Comparison of ENCODE assay signal across 1 cellular context in the genomic region with DNA sequence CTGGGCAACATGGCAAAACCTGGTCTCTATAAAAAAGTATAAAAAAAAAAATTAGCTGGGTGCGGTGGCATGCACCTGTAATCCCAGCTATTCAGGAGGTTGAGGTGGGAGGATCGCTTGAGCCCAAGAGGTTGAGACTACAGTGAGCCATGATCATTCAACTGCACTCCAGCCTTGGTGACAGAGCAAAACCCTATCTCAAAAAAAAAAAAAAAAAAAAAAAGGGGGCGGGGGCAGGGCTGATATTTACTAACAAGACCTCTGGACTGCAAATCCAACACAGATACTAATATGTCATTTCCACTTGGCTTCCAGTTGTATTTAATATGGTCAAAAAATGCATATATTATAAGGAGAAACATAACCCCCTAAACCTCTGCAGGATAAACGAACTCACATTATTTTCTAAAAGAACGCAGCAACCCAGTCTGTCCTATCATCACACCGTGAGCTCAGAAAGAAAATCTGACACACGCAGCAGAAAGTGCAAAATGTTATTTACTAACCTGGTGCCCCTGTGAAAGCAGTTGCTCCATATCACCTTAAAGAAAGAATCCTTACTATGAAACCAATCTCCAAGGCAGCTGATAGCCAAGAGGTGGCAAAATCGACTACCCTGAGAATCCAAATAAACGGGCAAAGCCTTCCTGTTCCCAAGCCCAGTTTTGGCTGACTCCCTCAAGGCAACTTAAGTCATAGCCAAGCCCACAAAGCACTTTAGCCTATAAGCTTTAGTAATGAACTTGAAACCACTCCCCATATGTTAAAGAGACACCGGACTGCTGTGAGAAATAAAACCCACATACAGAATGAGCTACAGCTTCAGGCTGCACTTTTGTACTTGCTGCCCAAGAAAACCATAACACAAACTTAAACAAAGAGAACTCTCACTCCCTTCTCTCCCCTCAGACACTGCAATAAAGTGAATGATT.
TF ChIP-seq lines count a peak whose summit lies in the region.

No MANE protein-coding gene starts in this region.

TF ChIP-seq in GM23338, 12 proteins besides CTCF, POLR2A, EP300 and RAD21 (continued from another document):
- TF ChIP-seq, protein P1, sequence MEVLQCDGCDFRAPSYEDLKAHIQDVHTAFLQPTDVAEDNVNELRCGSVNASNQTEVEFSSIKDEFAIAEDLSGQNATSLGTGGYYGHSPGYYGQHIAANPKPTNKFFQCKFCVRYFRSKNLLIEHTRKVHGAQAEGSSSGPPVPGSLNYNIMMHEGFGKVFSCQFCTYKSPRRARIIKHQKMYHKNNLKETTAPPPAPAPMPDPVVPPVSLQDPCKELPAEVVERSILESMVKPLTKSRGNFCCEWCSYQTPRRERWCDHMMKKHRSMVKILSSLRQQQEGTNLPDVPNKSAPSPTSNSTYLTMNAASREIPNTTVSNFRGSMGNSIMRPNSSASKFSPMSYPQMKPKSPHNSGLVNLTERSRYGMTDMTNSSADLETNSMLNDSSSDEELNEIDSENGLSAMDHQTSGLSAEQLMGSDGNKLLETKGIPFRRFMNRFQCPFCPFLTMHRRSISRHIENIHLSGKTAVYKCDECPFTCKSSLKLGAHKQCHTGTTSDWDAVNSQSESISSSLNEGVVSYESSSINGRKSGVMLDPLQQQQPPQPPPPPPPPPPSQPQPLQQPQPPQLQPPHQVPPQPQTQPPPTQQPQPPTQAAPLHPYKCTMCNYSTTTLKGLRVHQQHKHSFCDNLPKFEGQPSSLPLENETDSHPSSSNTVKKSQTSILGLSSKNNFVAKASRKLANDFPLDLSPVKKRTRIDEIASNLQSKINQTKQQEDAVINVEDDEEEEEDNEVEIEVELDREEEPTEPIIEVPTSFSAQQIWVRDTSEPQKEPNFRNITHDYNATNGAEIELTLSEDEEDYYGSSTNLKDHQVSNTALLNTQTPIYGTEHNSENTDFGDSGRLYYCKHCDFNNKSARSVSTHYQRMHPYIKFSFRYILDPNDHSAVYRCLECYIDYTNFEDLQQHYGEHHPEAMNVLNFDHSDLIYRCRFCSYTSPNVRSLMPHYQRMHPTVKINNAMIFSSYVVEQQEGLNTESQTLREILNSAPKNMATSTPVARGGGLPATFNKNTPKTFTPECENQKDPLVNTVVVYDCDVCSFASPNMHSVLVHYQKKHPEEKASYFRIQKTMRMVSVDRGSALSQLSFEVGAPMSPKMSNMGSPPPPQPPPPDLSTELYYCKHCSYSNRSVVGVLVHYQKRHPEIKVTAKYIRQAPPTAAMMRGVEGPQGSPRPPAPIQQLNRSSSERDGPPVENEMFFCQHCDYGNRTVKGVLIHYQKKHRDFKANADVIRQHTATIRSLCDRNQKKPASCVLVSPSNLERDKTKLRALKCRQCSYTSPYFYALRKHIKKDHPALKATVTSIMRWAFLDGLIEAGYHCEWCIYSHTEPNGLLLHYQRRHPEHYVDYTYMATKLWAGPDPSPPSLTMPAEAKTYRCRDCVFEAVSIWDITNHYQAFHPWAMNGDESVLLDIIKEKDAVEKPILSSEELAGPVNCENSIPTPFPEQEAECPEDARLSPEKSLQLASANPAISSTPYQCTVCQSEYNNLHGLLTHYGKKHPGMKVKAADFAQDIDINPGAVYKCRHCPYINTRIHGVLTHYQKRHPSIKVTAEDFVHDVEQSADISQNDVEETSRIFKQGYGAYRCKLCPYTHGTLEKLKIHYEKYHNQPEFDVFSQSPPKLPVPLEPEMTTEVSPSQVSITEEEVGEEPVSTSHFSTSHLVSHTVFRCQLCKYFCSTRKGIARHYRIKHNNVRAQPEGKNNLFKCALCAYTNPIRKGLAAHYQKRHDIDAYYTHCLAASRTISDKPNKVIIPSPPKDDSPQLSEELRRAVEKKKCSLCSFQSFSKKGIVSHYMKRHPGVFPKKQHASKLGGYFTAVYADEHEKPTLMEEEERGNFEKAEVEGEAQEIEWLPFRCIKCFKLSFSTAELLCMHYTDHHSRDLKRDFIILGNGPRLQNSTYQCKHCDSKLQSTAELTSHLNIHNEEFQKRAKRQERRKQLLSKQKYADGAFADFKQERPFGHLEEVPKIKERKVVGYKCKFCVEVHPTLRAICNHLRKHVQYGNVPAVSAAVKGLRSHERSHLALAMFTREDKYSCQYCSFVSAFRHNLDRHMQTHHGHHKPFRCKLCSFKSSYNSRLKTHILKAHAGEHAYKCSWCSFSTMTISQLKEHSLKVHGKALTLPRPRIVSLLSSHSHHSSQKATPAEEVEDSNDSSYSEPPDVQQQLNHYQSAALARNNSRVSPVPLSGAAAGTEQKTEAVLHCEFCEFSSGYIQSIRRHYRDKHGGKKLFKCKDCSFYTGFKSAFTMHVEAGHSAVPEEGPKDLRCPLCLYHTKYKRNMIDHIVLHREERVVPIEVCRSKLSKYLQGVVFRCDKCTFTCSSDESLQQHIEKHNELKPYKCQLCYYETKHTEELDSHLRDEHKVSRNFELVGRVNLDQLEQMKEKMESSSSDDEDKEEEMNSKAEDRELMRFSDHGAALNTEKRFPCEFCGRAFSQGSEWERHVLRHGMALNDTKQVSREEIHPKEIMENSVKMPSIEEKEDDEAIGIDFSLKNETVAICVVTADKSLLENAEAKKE (CRISPR knock-in tag; IDR thresholded peaks at IDR 0.05) = no peak
- TF ChIP-seq NANOG (IDR thresholded peaks at IDR 0.05; ENCODE audit: borderline replicate concordance) (no peak), EZH2 (IDR thresholded peaks at IDR 0.05; ENCODE audit: low read depth, unreplicated experiment) (no peak), ZNF331 (CRISPR knock-in tag; IDR thresholded peaks at IDR 0.05; ENCODE audit: low read depth) (no peak)
- TF ChIP-seq, protein P2, sequence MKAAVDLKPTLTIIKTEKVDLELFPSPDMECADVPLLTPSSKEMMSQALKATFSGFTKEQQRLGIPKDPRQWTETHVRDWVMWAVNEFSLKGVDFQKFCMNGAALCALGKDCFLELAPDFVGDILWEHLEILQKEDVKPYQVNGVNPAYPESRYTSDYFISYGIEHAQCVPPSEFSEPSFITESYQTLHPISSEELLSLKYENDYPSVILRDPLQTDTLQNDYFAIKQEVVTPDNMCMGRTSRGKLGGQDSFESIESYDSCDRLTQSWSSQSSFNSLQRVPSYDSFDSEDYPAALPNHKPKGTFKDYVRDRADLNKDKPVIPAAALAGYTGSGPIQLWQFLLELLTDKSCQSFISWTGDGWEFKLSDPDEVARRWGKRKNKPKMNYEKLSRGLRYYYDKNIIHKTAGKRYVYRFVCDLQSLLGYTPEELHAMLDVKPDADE (IDR thresholded peaks at IDR 0.05) = no peak
